2 cellular contexts compared by ENCODE assay signal in the genomic region with DNA sequence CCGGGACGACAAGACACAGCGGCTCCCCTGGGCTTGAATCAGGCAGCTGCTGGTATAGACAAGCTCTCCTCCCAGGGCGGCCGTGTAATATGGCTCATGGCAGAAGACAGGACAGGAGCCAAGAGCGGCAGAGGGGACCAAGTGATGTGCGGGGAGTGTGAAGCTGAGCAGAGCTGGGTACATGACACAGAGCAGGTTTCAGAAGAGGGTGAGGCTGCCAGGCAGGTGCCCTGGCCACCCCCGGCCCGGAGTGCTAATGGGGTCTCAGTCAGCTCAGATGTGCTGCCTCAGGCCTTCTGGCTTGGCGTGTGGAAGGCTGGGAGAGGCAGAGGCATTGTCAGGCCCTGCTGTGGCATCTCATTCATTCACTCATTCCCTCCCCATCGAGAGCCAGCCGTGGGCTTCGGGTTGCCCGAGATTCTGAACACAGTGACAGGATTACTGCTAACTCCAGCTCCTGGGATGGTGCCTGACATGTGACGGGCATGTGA.
TF ChIP-seq lines count a peak whose summit lies in the region.

No MANE protein-coding gene starts in this region.

TF ChIP-seq in SK-N-SH, 30 proteins besides CTCF, POLR2A, EP300 and RAD21 (continued from another document):
- TF ChIP-seq GATA2 (CRISPR knock-in tag; IDR thresholded peaks at IDR 0.05) (no peak), CHD2 (IDR thresholded peaks at IDR 0.05; ENCODE audit: low read length, partially characterized antibody) (no peak), FOXM1 (IDR thresholded peaks at IDR 0.05; ENCODE audit: low read depth) (no peak), RCOR1 (IDR thresholded peaks at IDR 0.05; ENCODE audit: low read length) (no peak), NFIC (IDR thresholded peaks at IDR 0.05; ENCODE audit: borderline replicate concordance) (no peak)
- TF ChIP-seq, protein P1, sequence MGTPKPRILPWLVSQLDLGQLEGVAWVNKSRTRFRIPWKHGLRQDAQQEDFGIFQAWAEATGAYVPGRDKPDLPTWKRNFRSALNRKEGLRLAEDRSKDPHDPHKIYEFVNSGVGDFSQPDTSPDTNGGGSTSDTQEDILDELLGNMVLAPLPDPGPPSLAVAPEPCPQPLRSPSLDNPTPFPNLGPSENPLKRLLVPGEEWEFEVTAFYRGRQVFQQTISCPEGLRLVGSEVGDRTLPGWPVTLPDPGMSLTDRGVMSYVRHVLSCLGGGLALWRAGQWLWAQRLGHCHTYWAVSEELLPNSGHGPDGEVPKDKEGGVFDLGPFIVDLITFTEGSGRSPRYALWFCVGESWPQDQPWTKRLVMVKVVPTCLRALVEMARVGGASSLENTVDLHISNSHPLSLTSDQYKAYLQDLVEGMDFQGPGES (IDR thresholded peaks at IDR 0.05; ENCODE audit: low read depth, low read length): no peak

TF ChIP-seq in SK-N-SH treated with all-trans-retinoic acid at 6 μM for 48 hours, 23 proteins besides CTCF, POLR2A, EP300 and RAD21 (continued from another document):
- TF ChIP-seq, protein P2, sequence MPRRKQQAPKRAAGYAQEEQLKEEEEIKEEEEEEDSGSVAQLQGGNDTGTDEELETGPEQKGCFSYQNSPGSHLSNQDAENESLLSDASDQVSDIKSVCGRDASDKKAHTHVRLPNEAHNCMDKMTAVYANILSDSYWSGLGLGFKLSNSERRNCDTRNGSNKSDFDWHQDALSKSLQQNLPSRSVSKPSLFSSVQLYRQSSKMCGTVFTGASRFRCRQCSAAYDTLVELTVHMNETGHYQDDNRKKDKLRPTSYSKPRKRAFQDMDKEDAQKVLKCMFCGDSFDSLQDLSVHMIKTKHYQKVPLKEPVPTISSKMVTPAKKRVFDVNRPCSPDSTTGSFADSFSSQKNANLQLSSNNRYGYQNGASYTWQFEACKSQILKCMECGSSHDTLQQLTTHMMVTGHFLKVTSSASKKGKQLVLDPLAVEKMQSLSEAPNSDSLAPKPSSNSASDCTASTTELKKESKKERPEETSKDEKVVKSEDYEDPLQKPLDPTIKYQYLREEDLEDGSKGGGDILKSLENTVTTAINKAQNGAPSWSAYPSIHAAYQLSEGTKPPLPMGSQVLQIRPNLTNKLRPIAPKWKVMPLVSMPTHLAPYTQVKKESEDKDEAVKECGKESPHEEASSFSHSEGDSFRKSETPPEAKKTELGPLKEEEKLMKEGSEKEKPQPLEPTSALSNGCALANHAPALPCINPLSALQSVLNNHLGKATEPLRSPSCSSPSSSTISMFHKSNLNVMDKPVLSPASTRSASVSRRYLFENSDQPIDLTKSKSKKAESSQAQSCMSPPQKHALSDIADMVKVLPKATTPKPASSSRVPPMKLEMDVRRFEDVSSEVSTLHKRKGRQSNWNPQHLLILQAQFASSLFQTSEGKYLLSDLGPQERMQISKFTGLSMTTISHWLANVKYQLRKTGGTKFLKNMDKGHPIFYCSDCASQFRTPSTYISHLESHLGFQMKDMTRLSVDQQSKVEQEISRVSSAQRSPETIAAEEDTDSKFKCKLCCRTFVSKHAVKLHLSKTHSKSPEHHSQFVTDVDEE (CRISPR knock-in tag; IDR thresholded peaks at IDR 0.05): no peak
- TF ChIP-seq ZFP30 (CRISPR knock-in tag; IDR thresholded peaks at IDR 0.05) (no peak), GLIS3 (CRISPR knock-in tag; IDR thresholded peaks at IDR 0.05) (no peak), TOX (CRISPR knock-in tag; IDR thresholded peaks at IDR 0.05; ENCODE audit: borderline replicate concordance) (no peak), SNAI2 (CRISPR knock-in tag; IDR thresholded peaks at IDR 0.05) (no peak), ISL1 (CRISPR knock-in tag; IDR thresholded peaks at IDR 0.05) (no peak), ESRRG (CRISPR knock-in tag; IDR thresholded peaks at IDR 0.05) (no peak)
- TF ChIP-seq, protein P3, sequence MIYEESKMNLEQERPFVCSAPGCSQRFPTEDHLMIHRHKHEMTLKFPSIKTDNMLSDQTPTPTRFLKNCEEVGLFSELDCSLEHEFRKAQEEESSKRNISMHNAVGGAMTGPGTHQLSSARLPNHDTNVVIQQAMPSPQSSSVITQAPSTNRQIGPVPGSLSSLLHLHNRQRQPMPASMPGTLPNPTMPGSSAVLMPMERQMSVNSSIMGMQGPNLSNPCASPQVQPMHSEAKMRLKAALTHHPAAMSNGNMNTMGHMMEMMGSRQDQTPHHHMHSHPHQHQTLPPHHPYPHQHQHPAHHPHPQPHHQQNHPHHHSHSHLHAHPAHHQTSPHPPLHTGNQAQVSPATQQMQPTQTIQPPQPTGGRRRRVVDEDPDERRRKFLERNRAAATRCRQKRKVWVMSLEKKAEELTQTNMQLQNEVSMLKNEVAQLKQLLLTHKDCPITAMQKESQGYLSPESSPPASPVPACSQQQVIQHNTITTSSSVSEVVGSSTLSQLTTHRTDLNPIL (CRISPR knock-in tag; IDR thresholded peaks at IDR 0.05; ENCODE audit: low read depth): no peak
- TF ChIP-seq, protein P4, sequence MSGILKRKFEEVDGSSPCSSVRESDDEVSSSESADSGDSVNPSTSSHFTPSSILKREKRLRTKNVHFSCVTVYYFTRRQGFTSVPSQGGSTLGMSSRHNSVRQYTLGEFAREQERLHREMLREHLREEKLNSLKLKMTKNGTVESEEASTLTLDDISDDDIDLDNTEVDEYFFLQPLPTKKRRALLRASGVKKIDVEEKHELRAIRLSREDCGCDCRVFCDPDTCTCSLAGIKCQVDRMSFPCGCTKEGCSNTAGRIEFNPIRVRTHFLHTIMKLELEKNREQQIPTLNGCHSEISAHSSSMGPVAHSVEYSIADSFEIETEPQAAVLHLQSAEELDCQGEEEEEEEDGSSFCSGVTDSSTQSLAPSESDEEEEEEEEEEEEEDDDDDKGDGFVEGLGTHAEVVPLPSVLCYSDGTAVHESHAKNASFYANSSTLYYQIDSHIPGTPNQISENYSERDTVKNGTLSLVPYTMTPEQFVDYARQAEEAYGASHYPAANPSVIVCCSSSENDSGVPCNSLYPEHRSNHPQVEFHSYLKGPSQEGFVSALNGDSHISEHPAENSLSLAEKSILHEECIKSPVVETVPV (CRISPR knock-in tag; IDR thresholded peaks at IDR 0.05): no peak
- TF ChIP-seq, protein P5, sequence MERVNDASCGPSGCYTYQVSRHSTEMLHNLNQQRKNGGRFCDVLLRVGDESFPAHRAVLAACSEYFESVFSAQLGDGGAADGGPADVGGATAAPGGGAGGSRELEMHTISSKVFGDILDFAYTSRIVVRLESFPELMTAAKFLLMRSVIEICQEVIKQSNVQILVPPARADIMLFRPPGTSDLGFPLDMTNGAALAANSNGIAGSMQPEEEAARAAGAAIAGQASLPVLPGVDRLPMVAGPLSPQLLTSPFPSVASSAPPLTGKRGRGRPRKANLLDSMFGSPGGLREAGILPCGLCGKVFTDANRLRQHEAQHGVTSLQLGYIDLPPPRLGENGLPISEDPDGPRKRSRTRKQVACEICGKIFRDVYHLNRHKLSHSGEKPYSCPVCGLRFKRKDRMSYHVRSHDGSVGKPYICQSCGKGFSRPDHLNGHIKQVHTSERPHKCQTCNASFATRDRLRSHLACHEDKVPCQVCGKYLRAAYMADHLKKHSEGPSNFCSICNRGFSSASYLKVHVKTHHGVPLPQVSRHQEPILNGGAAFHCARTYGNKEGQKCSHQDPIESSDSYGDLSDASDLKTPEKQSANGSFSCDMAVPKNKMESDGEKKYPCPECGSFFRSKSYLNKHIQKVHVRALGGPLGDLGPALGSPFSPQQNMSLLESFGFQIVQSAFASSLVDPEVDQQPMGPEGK (CRISPR knock-in tag; IDR thresholded peaks at IDR 0.05; ENCODE audit: borderline replicate concordance): no peak
